ENCODE assay signal across 37 cellular contexts in genomic region chr17:74542166-74542565, GRCh38. TPM values are rescaled to one million over a fixed set of nuclear protein-coding genes. Genes with fewer than 3 reads are reported as not detected.
"Had no signal": no experiment of that assay in that cellular context is flagged by ENCODE, and none has a peak within 500 bp of the region (broad histone marks: within the 10 kb centered on the region; RNA-seq: fewer than 3 reads in every experiment).

No MANE protein-coding gene starts in this region.

- H3K27ac ChIP-seq: colonic mucosa, esophagus muscularis mucosa, foreskin keratinocyte, gastroesophageal sphincter, heart right ventricle, left ventricle myocardium inferior, neural progenitor cell, parathyroid adenoma, prostate gland, right atrium auricular region, skin epidermis, spleen, testis, tibial artery had no signal

- DNase-seq: colonic mucosa; effector CD8-positive, alpha-beta T cell; foreskin keratinocyte; heart right ventricle; hippocampal formation; kidney glomerular epithelial cell; left colon; left ventricle myocardium inferior; mesenchymal stem cell; naive thymus-derived CD4-positive, alpha-beta T cell; spleen; stimulated activated CD4-positive, alpha-beta T cell treated with anti-CD3 and anti-CD28 coated beads, Interleukin-4, amount 100 ng/mL, for 4 hours; stimulated activated naive CD8-positive, alpha-beta T cell treated with anti-CD3 and anti-CD28 coated beads, Interleukin-15, Interleukin-2, amounts not matched to agents 100 U/mL and 50 U/mL, for 24 hours; substantia nigra; testis; tibial artery had no signal

- H3K27me3 ChIP-seq: colonic mucosa, right atrium auricular region, testis had no signal

- H3K36me3 Mint-ChIP-seq: mesothelial cell of epicardium; naive thymus-derived CD4-positive, alpha-beta T cell; neural progenitor cell; stimulated activated memory B cell treated with anti-CD40 and anti-IgM and Interleukin-4, amounts not matched to agents 10 μg/mL and 1 μg/mL and 100 μg/mL, for 72 hours; type B pancreatic cell had no signal

- H3K4me1 ChIP-seq: colonic mucosa, esophagus muscularis mucosa, foreskin keratinocyte, gastroesophageal sphincter, heart right ventricle, left ventricle myocardium inferior, neural progenitor cell, parathyroid adenoma, prostate gland, right atrium auricular region, testis, tibial artery had no signal

- H3K9me3 Mint-ChIP-seq: dendritic cell treated with granulocyte-macrophage colony-stimulating factor and Interleukin-4, amounts not matched to agents 40 ng/mL and 50 ng/mL, for 4 days; mesothelial cell of epicardium; naive thymus-derived CD4-positive, alpha-beta T cell; nephron; neural progenitor cell; stimulated activated memory B cell treated with anti-CD40 and anti-IgM and Interleukin-4, amounts not matched to agents 10 μg/mL and 1 μg/mL and 100 μg/mL, for 72 hours; type B pancreatic cell had no signal

- H3K4me3 ChIP-seq: colonic mucosa, esophagus muscularis mucosa, gastroesophageal sphincter, heart right ventricle, left ventricle myocardium inferior, neural progenitor cell, prostate gland, right atrium auricular region, skin epidermis, spleen, testis, tibial artery had no signal

- H3K9me3 ChIP-seq: colonic mucosa, esophagus muscularis mucosa, gastroesophageal sphincter, heart right ventricle, left ventricle myocardium inferior, prostate gland, right atrium auricular region, spleen, testis, tibial artery had no signal

- H3K4me3 Mint-ChIP-seq: dendritic cell treated with granulocyte-macrophage colony-stimulating factor and Interleukin-4, amounts not matched to agents 40 ng/mL and 50 ng/mL, for 4 days; mesothelial cell of epicardium; naive thymus-derived CD4-positive, alpha-beta T cell; nephron; neural progenitor cell; stimulated activated memory B cell treated with anti-CD40 and anti-IgM and Interleukin-4, amounts not matched to agents 10 μg/mL and 1 μg/mL and 100 μg/mL, for 72 hours; type B pancreatic cell had no signal

- H3K4me1 Mint-ChIP-seq: mesothelial cell of epicardium; nephron; stimulated activated memory B cell treated with anti-CD40 and anti-IgM and Interleukin-4, amounts not matched to agents 10 μg/mL and 1 μg/mL and 100 μg/mL, for 72 hours had no signal

- H3K36me3 ChIP-seq: colonic mucosa, esophagus muscularis mucosa, gastroesophageal sphincter, heart right ventricle, left ventricle myocardium inferior, neural progenitor cell, prostate gland, right atrium auricular region, tibial artery had no signal

- FAIRE-seq: endothelial cell of umbilical vein, islet of Langerhans had no signal

- ATAC-seq: foreskin keratinocyte; gastroesophageal sphincter; heart right ventricle; left colon; naive thymus-derived CD4-positive, alpha-beta T cell; stimulated activated memory B cell treated with anti-CD40 and anti-IgM and Interleukin-4, amounts not matched to agents 10 μg/mL and 1 μg/mL and 100 μg/mL, for 72 hours; stimulated activated naive CD8-positive, alpha-beta T cell treated with anti-CD3 and anti-CD28 coated beads, Interleukin-15, Interleukin-2, amounts not matched to agents 100 U/mL and 50 U/mL, for 24 hours had no signal

- H3K27ac Mint-ChIP-seq: mesothelial cell of epicardium; nephron; neural progenitor cell; stimulated activated memory B cell treated with anti-CD40 and anti-IgM and Interleukin-4, amounts not matched to agents 10 μg/mL and 1 μg/mL and 100 μg/mL, for 72 hours; type B pancreatic cell had no signal

RNA-seq across cellular contexts. Expression of gene CD300C, which starts 3.7 kb away (rescaled TPM):
- total RNA-seq: cerebellum, endothelial cell of umbilical vein, fibroblast of lung, foreskin keratinocyte, lung microvascular endothelial cell, mesothelial cell of epicardium, osteoblast had no signal
- polyA plus RNA-seq: endothelial cell of umbilical vein; fibroblast of lung; foreskin keratinocyte; naive thymus-derived CD4-positive, alpha-beta T cell had no signal

RNA-seq across cellular contexts. Expression of gene CD300LB, which starts 10.9 kb away (rescaled TPM):
- total RNA-seq: cerebellum, endothelial cell of umbilical vein, epithelial cell of proximal tubule, fibroblast of lung, foreskin keratinocyte, left ventricle myocardium inferior, lung microvascular endothelial cell, mesothelial cell of epicardium, osteoblast, urinary bladder had no signal
- polyA plus RNA-seq: endothelial cell of umbilical vein; fibroblast of lung; foreskin keratinocyte; naive thymus-derived CD4-positive, alpha-beta T cell had no signal

RNA-seq across cellular contexts. Expression of gene CD300H, which starts 25.1 kb away (rescaled TPM):
- total RNA-seq: cerebellum, endothelial cell of umbilical vein, epithelial cell of proximal tubule, esophagus muscularis mucosa, fibroblast of lung, foreskin keratinocyte, gastroesophageal sphincter, left colon, left ventricle myocardium inferior, lung microvascular endothelial cell, mesothelial cell of epicardium, mucosa of gallbladder, osteoblast, prostate gland, right atrium auricular region, testis, urinary bladder had no signal
- polyA plus RNA-seq: endothelial cell of umbilical vein; fibroblast of lung; foreskin keratinocyte; heart right ventricle; naive thymus-derived CD4-positive, alpha-beta T cell had no signal

RNA-seq across cellular contexts. Expression of gene CD300LD, which starts 49.9 kb away (rescaled TPM):
- total RNA-seq: cerebellum, colonic mucosa, endothelial cell of umbilical vein, epithelial cell of proximal tubule, esophagus muscularis mucosa, fibroblast of lung, foreskin keratinocyte, gastroesophageal sphincter, heart right ventricle, left colon, left ventricle myocardium inferior, lung microvascular endothelial cell, mesothelial cell of epicardium, mucosa of gallbladder, osteoblast, prostate gland, right atrium auricular region, testis, urinary bladder had no signal
- polyA plus RNA-seq: endothelial cell of umbilical vein; fibroblast of lung; foreskin keratinocyte; heart right ventricle; naive thymus-derived CD4-positive, alpha-beta T cell; urinary bladder had no signal
